In the genomic region with DNA sequence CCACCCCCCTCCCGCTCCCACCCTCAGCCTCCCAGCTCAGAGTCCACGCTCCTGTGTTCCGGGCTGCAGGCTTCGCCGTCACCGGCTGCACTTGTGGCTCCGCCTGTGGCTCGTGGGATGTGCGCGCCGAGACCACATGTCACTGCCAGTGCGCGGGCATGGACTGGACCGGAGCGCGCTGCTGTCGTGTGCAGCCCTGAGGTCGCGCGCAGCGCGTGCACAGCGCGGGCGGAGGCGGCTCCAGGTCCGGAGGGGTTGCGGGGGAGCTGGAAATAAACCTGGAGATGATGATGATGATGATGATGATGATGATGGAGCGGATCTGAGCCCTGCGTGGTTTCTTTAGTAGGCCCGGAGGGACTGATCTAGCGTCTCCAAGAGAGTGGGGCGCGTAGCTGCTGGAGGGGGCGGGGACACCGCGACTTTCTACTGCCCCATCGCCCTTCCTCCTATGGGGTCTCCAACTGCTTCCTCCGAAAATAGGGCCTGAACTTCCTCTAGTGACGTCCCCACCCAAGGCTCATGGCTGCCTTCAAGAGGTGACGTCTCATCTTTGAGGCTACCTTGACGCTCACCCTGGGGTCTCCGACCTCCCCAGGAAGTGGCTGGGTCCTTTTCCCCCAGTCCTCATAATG, we compare ENCODE assay signal across 9 cellular contexts. TPM values are rescaled to one million over a fixed set of nuclear protein-coding genes. Genes with fewer than 3 reads are reported as not detected.
A peak's percentile ranks its signal among the peaks of the same experiment; 100 is the strongest.
DNase-seq lines count a peak whose midpoint lies in the region; ATAC-seq, FAIRE-seq and TF ChIP-seq lines count a peak whose summit lies in the region.
"Had no signal": no experiment of that assay in that cellular context is flagged by ENCODE, and none has a peak within 500 bp of the region (broad histone marks: within the 10 kb centered on the region; RNA-seq: fewer than 3 reads in every experiment).

No MANE protein-coding gene starts in this region.

- H2AFZ ChIP-seq in ACC112 (ENCODE audit: low read length, unreplicated experiment), result no peak overlapping the region

- no peaks in the 10 kb centered on the region for H3K79me2 ChIP-seq in ACC112 (ENCODE audit: control insufficient read depth, insufficient read depth, low read length, unreplicated experiment)

- H3K9me3 ChIP-seq in lower lobe of right lung, result no peaks in the 10 kb centered on the region
- no peaks in the 10 kb centered on the region for H3K9me3 ChIP-seq in small intestine (ENCODE audit: control insufficient read depth, low read depth)

- no peak for FAIRE-seq in small intestine (lab: Jason Lieb, UNC)

- peaks cover 25% of the 10 kb centered on the region for H3K27me3 ChIP-seq in ACC112 (ENCODE audit: insufficient read depth, low read length)
- peaks cover 20% of the 10 kb centered on the region for H3K27me3 ChIP-seq in lower lobe of right lung (ENCODE audit: low read depth)
- peaks cover 3 to 14% of the 10 kb centered on the region in 2 donors for H3K27me3 ChIP-seq in small intestine (ENCODE audit: control insufficient read depth in 2 of 2, insufficient read depth in 2 of 2, low read length in 2 of 2)

- peak; percentile 58 to 79 for ATAC-seq in lower lobe of right lung

- H3K36me3 ChIP-seq in ACC112 (ENCODE audit: insufficient read depth, low read length) (no peaks in the 10 kb centered on the region), lower lobe of right lung (no peaks in the 10 kb centered on the region), small intestine (ENCODE audit: control insufficient read depth in 2 of 2, insufficient read depth in 2 of 2, low read length in 2 of 2) (no peaks in the 10 kb centered on the region)

- H3K4me1 ChIP-seq in ACC112 (ENCODE audit: control insufficient read depth, insufficient read depth, low read length, unreplicated experiment) (no peaks in the 10 kb centered on the region), lower lobe of right lung (no peaks in the 10 kb centered on the region), small intestine (ENCODE audit: control insufficient read depth in 2 of 2, insufficient read depth in 1 of 2, low read depth in 1 of 2, low read length in 1 of 2) (no peaks in the 10 kb centered on the region)

- peak overlapping the region; percentile 40 for H3K4me3 ChIP-seq in ACC112 (ENCODE audit: low read depth, low read length)
- peak overlapping the region; percentile 14 for H3K4me3 ChIP-seq in lower lobe of right lung
- no peak overlapping the region for H3K4me3 ChIP-seq in small intestine (ENCODE audit: low read depth in 1 of 2, low read length in 2 of 2)

- TF ChIP-seq CTCF in GM13977 (IDR thresholded peaks at IDR 0.05; ENCODE audit: extremely low read depth, insufficient read depth, missing control alignments), result no peak
- no peak for TF ChIP-seq CTCF in lower lobe of right lung (IDR thresholded peaks at IDR 0.05)
- no peak for TF ChIP-seq CTCF in GM10266 (IDR thresholded peaks at IDR 0.05; ENCODE audit: control insufficient read depth, insufficient read depth, low read depth, missing control alignments)

- intact Hi-C loops in lower lobe of right lung (cut with DNase I), result no loop called here

- peak; percentile 45 for DNase-seq in GM13977 (ENCODE audit: low spot score)
- peak; percentile 42 for DNase-seq in activated naive CD4-positive, alpha-beta T cell treated with anti-CD3 and anti-CD28 coated beads, Interleukin-2, amount 50 U/mL, for 16 hours
- peak; percentile 87 for DNase-seq in lower lobe of right lung
- DNase-seq in GM10266 (ENCODE audit: extremely low spot score), result no peak
- DNase-seq in small intestine, result no peak
- no peak for DNase-seq in ureter (ENCODE audit: low spot score)
- no peak for DNase-seq in NCI-H187 treated with DMSO at 0.1 percent for 48 hours (lab: John Stamatoyannopoulos, UW)

- WGBS in small intestine, 3 donors, result 2% methylated on average over 39 to 43 of the region's 43 CpGs

- H3K27ac ChIP-seq in ACC112 (ENCODE audit: low read depth, low read length) (no peak overlapping the region), lower lobe of right lung (no peak overlapping the region), small intestine (ENCODE audit: low read depth in 1 of 2, low read length in 1 of 2) (no peak overlapping the region)

- in situ Hi-C loops in GM13977 (cut with MboI; ENCODE audit: low pct_unique_long_range_greater_than_20kb, low sequenced_read_pairs, unreplicated experiment), result no loop called here

RNA-seq across cellular contexts. Expression of gene RETN, which starts 1.4 kb away (rescaled TPM):
- total RNA-seq in lower lobe of right lung (21.1 TPM), ureter (not detected)
- 10 to 100 TPM in 1 of 3 donors, 1 to 10 TPM in 1, not detected in 1; 8.1 to 10.2 TPM for polyA plus RNA-seq in small intestine
- total RNA-seq: NCI-H460 had no signal

RNA-seq across cellular contexts. Expression of gene MCEMP1, which starts 6.6 kb away (rescaled TPM):
- total RNA-seq in lower lobe of right lung, result 184 TPM
- 1 to 10 TPM in 1 of 3 donors, under 1 TPM in 2; 0.45 to 1.4 (median 0.52) TPM for polyA plus RNA-seq in small intestine
- total RNA-seq in ureter, result not detected
- total RNA-seq: NCI-H460 had no signal

RNA-seq across cellular contexts. Expression of gene TRAPPC5, which starts 10.4 kb away (rescaled TPM):
- total RNA-seq in lower lobe of right lung, result 75.3 TPM
- 100 to 1,000 TPM in 2 of 3 donors, 10 to 100 TPM in 1; 71.6 to 166 (median 119) TPM for polyA plus RNA-seq in small intestine
- total RNA-seq in ureter, result 80.8 TPM

RNA-seq across cellular contexts. Expression of gene FCER2, which starts 31.7 kb away (rescaled TPM):
- 0.50 TPM for total RNA-seq in lower lobe of right lung
- under 1 TPM in 1 of 3 donors, not detected in 2; 0.90 TPM for polyA plus RNA-seq in small intestine
- total RNA-seq in ureter, result not detected
- total RNA-seq: NCI-H460 had no signal

RNA-seq across cellular contexts. Expression of gene STXBP2, which starts 33.4 kb away (rescaled TPM):
- total RNA-seq in lower lobe of right lung, result 200 TPM
- 100 to 1,000 TPM in 2 of 3 donors, 10 to 100 TPM in 1; 95.2 to 271 (median 200) TPM for polyA plus RNA-seq in small intestine
- 122 TPM for total RNA-seq in ureter

Comparison
In these comparisons a context has a peak if more than half of its experiments do, and no peak if none do; other contexts are left out.
1. H3K4me3 ChIP-seq: peak in ACC112 (single experiment) and lower lobe of right lung (single experiment); none in small intestine (0 of 2).
2. DNase-seq: peak in GM13977 (single experiment), activated naive CD4-positive, alpha-beta T cell treated with anti-CD3 and anti-CD28 coated beads, Interleukin-2, amount 50 U/mL, for 16 hours (single experiment) and lower lobe of right lung (single experiment); none in GM10266 (single experiment), small intestine (single experiment), ureter (single experiment) and NCI-H187 treated with DMSO at 0.1 percent for 48 hours (single experiment).
3. RNA of gene RETN, which starts 1.4 kb away (total RNA-seq): 21.1 TPM in lower lobe of right lung (single experiment); not detected in ureter (single experiment); every median in the first group is over 10 times any median in the second.
4. RNA of gene MCEMP1, which starts 6.6 kb away (total RNA-seq): 184 TPM in lower lobe of right lung (single experiment); not detected in ureter (single experiment); every median in the first group is over 100 times any median in the second.